Comparison of ENCODE assay signal across 2 cellular contexts in genomic region chr15:63509933-63510547, GRCh38.
TF ChIP-seq lines count a peak whose summit lies in the region.

No MANE protein-coding gene starts in this region.

TF ChIP-seq in IMR-90, 13 proteins besides CTCF, POLR2A, EP300 and RAD21 (continued from another document):
- TF ChIP-seq CEBPB (IDR thresholded peaks at IDR 0.05; ENCODE audit: low read depth, low read length), result peak; percentile 41; the same call in 1 of the 2 replicates
- no peak for TF ChIP-seq MAZ (IDR thresholded peaks at IDR 0.05; ENCODE audit: borderline replicate concordance, low read depth, low read length)

TF ChIP-seq in HepG2, 621 proteins besides CTCF, POLR2A, EP300 and RAD21:
- TF ChIP-seq, protein P1, sequence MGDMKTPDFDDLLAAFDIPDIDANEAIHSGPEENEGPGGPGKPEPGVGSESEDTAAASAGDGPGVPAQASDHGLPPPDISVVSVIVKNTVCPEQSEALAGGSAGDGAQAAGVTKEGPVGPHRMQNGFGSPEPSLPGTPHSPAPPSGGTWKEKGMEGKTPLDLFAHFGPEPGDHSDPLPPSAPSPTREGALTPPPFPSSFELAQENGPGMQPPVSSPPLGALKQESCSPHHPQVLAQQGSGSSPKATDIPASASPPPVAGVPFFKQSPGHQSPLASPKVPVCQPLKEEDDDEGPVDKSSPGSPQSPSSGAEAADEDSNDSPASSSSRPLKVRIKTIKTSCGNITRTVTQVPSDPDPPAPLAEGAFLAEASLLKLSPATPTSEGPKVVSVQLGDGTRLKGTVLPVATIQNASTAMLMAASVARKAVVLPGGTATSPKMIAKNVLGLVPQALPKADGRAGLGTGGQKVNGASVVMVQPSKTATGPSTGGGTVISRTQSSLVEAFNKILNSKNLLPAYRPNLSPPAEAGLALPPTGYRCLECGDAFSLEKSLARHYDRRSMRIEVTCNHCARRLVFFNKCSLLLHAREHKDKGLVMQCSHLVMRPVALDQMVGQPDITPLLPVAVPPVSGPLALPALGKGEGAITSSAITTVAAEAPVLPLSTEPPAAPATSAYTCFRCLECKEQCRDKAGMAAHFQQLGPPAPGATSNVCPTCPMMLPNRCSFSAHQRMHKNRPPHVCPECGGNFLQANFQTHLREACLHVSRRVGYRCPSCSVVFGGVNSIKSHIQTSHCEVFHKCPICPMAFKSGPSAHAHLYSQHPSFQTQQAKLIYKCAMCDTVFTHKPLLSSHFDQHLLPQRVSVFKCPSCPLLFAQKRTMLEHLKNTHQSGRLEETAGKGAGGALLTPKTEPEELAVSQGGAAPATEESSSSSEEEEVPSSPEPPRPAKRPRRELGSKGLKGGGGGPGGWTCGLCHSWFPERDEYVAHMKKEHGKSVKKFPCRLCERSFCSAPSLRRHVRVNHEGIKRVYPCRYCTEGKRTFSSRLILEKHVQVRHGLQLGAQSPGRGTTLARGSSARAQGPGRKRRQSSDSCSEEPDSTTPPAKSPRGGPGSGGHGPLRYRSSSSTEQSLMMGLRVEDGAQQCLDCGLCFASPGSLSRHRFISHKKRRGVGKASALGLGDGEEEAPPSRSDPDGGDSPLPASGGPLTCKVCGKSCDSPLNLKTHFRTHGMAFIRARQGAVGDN (CRISPR knock-in tag; IDR thresholded peaks at IDR 0.05), result no peak
- TF ChIP-seq FIP1L1 (IDR thresholded peaks at IDR 0.05; ENCODE audit: borderline replicate concordance, insufficient read depth, low read depth, low read length), result no peak
- no peak for TF ChIP-seq ZBTB37 (CRISPR knock-in tag; IDR thresholded peaks at IDR 0.05)
- no peak for TF ChIP-seq PTBP1 (IDR thresholded peaks at IDR 0.05; ENCODE audit: low read depth, low read length, poor library complexity, severe bottlenecking)
- TF ChIP-seq ETV6 (CRISPR knock-in tag; conservative IDR thresholded peaks at IDR 0.05), result no peak
- TF ChIP-seq TAF15 (IDR thresholded peaks at IDR 0.05; ENCODE audit: low read depth, low read length, poor library complexity, severe bottlenecking), result no peak
- TF ChIP-seq ZSCAN29 (CRISPR knock-in tag; conservative IDR thresholded peaks at IDR 0.05), result no peak
- no peak for TF ChIP-seq HMG20B (CRISPR knock-in tag; conservative IDR thresholded peaks at IDR 0.05)
- TF ChIP-seq ZNF230 (CRISPR knock-in tag; IDR thresholded peaks at IDR 0.05), result no peak
- TF ChIP-seq SAP130 (CRISPR knock-in tag; IDR thresholded peaks at IDR 0.05; ENCODE audit: low read depth), result no peak
- TF ChIP-seq TBX3 (IDR thresholded peaks at IDR 0.05; ENCODE audit: borderline replicate concordance), result no peak
